ENCODE assay signal across 26 cellular contexts in the genomic region with DNA sequence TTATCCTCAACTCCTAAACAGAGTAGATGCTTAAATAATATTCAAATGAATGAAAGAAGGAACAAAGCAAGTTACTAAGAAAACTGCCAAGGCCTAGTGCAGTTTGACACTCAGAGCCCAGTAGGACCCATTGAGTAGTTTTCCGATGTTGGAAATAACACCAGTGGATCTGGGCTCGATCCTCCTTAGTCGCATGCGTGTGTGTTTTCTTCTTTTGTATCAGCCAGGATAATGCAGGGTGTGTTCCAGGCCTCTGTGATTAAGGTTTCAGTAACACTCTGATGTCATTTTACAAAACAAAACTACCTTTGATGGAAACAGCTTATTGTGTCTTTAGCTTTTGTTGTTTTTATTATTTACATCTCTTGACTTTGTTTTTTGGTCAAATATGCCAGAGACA. TPM values are rescaled to one million over a fixed set of nuclear protein-coding genes. Genes with fewer than 3 reads are reported as not detected.
DNase-seq lines count a peak whose midpoint lies in the region; ATAC-seq and TF ChIP-seq lines count a peak whose summit lies in the region.
"Had no signal": no experiment of that assay in that cellular context is flagged by ENCODE, and none has a peak within 500 bp of the region (broad histone marks: within the 10 kb centered on the region; RNA-seq: fewer than 3 reads in every experiment).

No MANE protein-coding gene starts in this region.

- TF ChIP-seq CTCF in glutamatergic neuron (IDR thresholded peaks at IDR 0.05; ENCODE audit: partially characterized antibody, unreplicated experiment) = no peak

- peak overlapping the region; percentile 72 for H3K27ac ChIP-seq in CD4-positive, CD25-positive, alpha-beta regulatory T cell (ENCODE audit: insufficient read depth, low read length, poor library complexity, severe bottlenecking)
- no peak overlapping the region for H3K27ac ChIP-seq in CD8-positive, alpha-beta memory T cell (ENCODE audit: low read depth, low read length)
- H3K27ac ChIP-seq: adrenal gland, brain microvascular endothelial cell, C4-2B, GM23248, left ventricle myocardium inferior, thoracic aorta, vagina had no signal

- no peaks in the 10 kb centered on the region for H3K9me3 ChIP-seq in CD4-positive, CD25-positive, alpha-beta regulatory T cell (ENCODE audit: control insufficient read depth in 2 of 2, low read length in 2 of 2)
- no peaks in the 10 kb centered on the region for H3K9me3 ChIP-seq in CD8-positive, alpha-beta memory T cell (ENCODE audit: low read length)
- H3K9me3 ChIP-seq: adrenal gland, esophagus squamous epithelium, left ventricle myocardium inferior, spleen, thoracic aorta, vagina had no signal

- H3K4me3 Mint-ChIP-seq in CD4-positive, CD25-positive, alpha-beta regulatory T cell = peak overlapping the region in 1 of 4 donors; percentile 76
- peak overlapping the region in 1 of 7 donors; percentile 43 for H3K4me3 Mint-ChIP-seq in CD8-positive, alpha-beta memory T cell
- H3K4me3 Mint-ChIP-seq in activated T-helper 17 cell treated with anti-CD3 and anti-CD28 coated beads, Interleukin-2, amount 50 U/mL, for 72 hours = peak overlapping the region; percentile 74
- no peak overlapping the region for H3K4me3 Mint-ChIP-seq in glutamatergic neuron (ENCODE audit: unreplicated experiment)
- H3K4me3 Mint-ChIP-seq: naive B cell had no signal

- peaks cover 21% of the 10 kb centered on the region for H3K4me1 ChIP-seq in CD4-positive, CD25-positive, alpha-beta regulatory T cell (ENCODE audit: control insufficient read depth, insufficient read depth, low read length, poor library complexity, severe bottlenecking)
- peaks cover 19% of the 10 kb centered on the region for H3K4me1 ChIP-seq in CD8-positive, alpha-beta memory T cell (ENCODE audit: insufficient read depth, low read length)

- peak overlapping the region; percentile 35 to 96 (median 94) for H3K27ac Mint-ChIP-seq in CD4-positive, CD25-positive, alpha-beta regulatory T cell
- H3K27ac Mint-ChIP-seq in CD8-positive, alpha-beta memory T cell = peak overlapping the region in 7 of 8 donors; percentile 36 to 89 (median 62)
- peak overlapping the region; percentile 86 for H3K27ac Mint-ChIP-seq in activated T-helper 17 cell treated with anti-CD3 and anti-CD28 coated beads, Interleukin-2, amount 50 U/mL, for 72 hours
- H3K27ac Mint-ChIP-seq in glutamatergic neuron (ENCODE audit: unreplicated experiment) = peak overlapping the region; percentile 97

- H3K27me3 Mint-ChIP-seq in CD4-positive, CD25-positive, alpha-beta regulatory T cell = no peaks in the 10 kb centered on the region
- no peaks in the 10 kb centered on the region for H3K27me3 Mint-ChIP-seq in CD8-positive, alpha-beta memory T cell
- no peaks in the 10 kb centered on the region for H3K27me3 Mint-ChIP-seq in activated T-helper 17 cell treated with anti-CD3 and anti-CD28 coated beads, Interleukin-2, amount 50 U/mL, for 72 hours
- peaks cover 12% of the 10 kb centered on the region for H3K27me3 Mint-ChIP-seq in glutamatergic neuron (ENCODE audit: unreplicated experiment)
- H3K27me3 Mint-ChIP-seq: IgD-negative memory B cell, naive B cell had no signal

- no peak for ATAC-seq in CD4-positive, CD25-positive, alpha-beta regulatory T cell (ENCODE audit: low read depth in 2 of 2)
- peak; percentile 77 for ATAC-seq in activated T-helper 17 cell treated with anti-CD3 and anti-CD28 coated beads, Interleukin-2, amount 50 U/mL, for 72 hours (replicated peaks)
- no peak for ATAC-seq in HG03457 (IDR thresholded peaks at IDR 0.05; ENCODE audit: unreplicated experiment)

- H3K36me3 ChIP-seq in CD4-positive, CD25-positive, alpha-beta regulatory T cell (ENCODE audit: control insufficient read depth, insufficient read depth, low read length) = no peaks in the 10 kb centered on the region
- H3K36me3 ChIP-seq in CD8-positive, alpha-beta memory T cell (ENCODE audit: insufficient read depth, low read length) = no peaks in the 10 kb centered on the region
- H3K36me3 ChIP-seq: adrenal gland, esophagus squamous epithelium, left ventricle myocardium inferior, spleen, thoracic aorta, vagina had no signal

- H3K4me1 Mint-ChIP-seq in CD4-positive, CD25-positive, alpha-beta regulatory T cell = peaks cover 20 to 60% (median 41%) of the 10 kb centered on the region in 4 donors
- H3K4me1 Mint-ChIP-seq in CD8-positive, alpha-beta memory T cell = peaks cover 38 to 68% (median 48%) of the 10 kb centered on the region in 3 donors
- peaks cover 39% of the 10 kb centered on the region for H3K4me1 Mint-ChIP-seq in activated T-helper 17 cell treated with anti-CD3 and anti-CD28 coated beads, Interleukin-2, amount 50 U/mL, for 72 hours
- H3K4me1 Mint-ChIP-seq in glutamatergic neuron (ENCODE audit: low read depth, unreplicated experiment) = peaks cover 57% of the 10 kb centered on the region

- peak overlapping the region; percentile 42 for H3K4me3 ChIP-seq in CD4-positive, CD25-positive, alpha-beta regulatory T cell (ENCODE audit: low read depth, low read length)
- H3K4me3 ChIP-seq in CD8-positive, alpha-beta memory T cell (ENCODE audit: low read length) = no peak overlapping the region
- H3K4me3 ChIP-seq: adrenal gland, esophagus squamous epithelium, GM23248, left ventricle myocardium inferior, spleen, thoracic aorta, vagina had no signal

- POLR2A ChIA-PET in CD8-positive, alpha-beta memory T cell (lab: Charles Lee) = interaction anchor here (0.5 to 1.1 kb wide), 2 partner anchors 11 to 23 kb away, joined by 4 read pairs; no protein-coding TSS in a partner anchor

- H3K9me3 Mint-ChIP-seq in CD4-positive, CD25-positive, alpha-beta regulatory T cell = no peaks in the 10 kb centered on the region
- H3K9me3 Mint-ChIP-seq in CD8-positive, alpha-beta memory T cell = no peaks in the 10 kb centered on the region
- no peaks in the 10 kb centered on the region for H3K9me3 Mint-ChIP-seq in activated T-helper 17 cell treated with anti-CD3 and anti-CD28 coated beads, Interleukin-2, amount 50 U/mL, for 72 hours
- peaks cover 16% of the 10 kb centered on the region for H3K9me3 Mint-ChIP-seq in glutamatergic neuron (ENCODE audit: unreplicated experiment)
- H3K9me3 Mint-ChIP-seq: IgD-negative memory B cell, naive B cell had no signal

- TF ChIP-seq POLR2A in erythroblast (IDR thresholded peaks at IDR 0.05; ENCODE audit: low read length) = no peak

- peak in 1 of 3 donors; percentile 15 for DNase-seq in CD4-positive, CD25-positive, alpha-beta regulatory T cell
- no peak for DNase-seq in CD8-positive, alpha-beta memory T cell
- DNase-seq in glutamatergic neuron (no peak), erythroblast (lab: John Stamatoyannopoulos, UW) (no peak)
- DNase-seq in activated CD4-positive, CD25-positive, alpha-beta regulatory T cell (lab: John Stamatoyannopoulos, UW) = no peak
- DNase-seq: adrenal gland; brain microvascular endothelial cell; DMS 273 treated with DMSO at 0.1 percent for 48 hours; esophagus squamous epithelium; GM23248; hippocampal formation; left ventricle myocardium inferior; naive B cell; NCI-H1105; NCI-H2029 treated with DMSO at 0.1 percent for 48 hours; NCI-H2227 treated with DMSO at 0.1 percent for 48 hours; retina; RPMI8226; stimulated activated CD4-positive, alpha-beta T cell treated with anti-CD3 and anti-CD28 coated beads, Interleukin-2, amount 100 ng/mL, for 48 hours had no signal

- peaks cover 4% of the 10 kb centered on the region for H3K36me3 Mint-ChIP-seq in CD4-positive, CD25-positive, alpha-beta regulatory T cell
- H3K36me3 Mint-ChIP-seq in CD8-positive, alpha-beta memory T cell = peaks cover 0 to 4% (median 0%) of the 10 kb centered on the region in 3 donors
- peaks cover 8% of the 10 kb centered on the region for H3K36me3 Mint-ChIP-seq in activated T-helper 17 cell treated with anti-CD3 and anti-CD28 coated beads, Interleukin-2, amount 50 U/mL, for 72 hours (ENCODE audit: low read depth)
- no peaks in the 10 kb centered on the region for H3K36me3 Mint-ChIP-seq in glutamatergic neuron (ENCODE audit: unreplicated experiment)
- H3K36me3 Mint-ChIP-seq: naive B cell had no signal

- H3K27me3 ChIP-seq in CD4-positive, CD25-positive, alpha-beta regulatory T cell (ENCODE audit: control insufficient read depth, insufficient read depth, low read length) = no peaks in the 10 kb centered on the region
- no peaks in the 10 kb centered on the region for H3K27me3 ChIP-seq in CD8-positive, alpha-beta memory T cell (ENCODE audit: insufficient read depth, low read length, poor library complexity, severe bottlenecking)
- H3K27me3 ChIP-seq: adrenal gland, brain microvascular endothelial cell, esophagus squamous epithelium, spleen, vagina had no signal

- CTCF ChIA-PET in CD8-positive, alpha-beta memory T cell (lab: Charles Lee) = interaction anchor here (0.7 to 1.6 kb wide), 5 partner anchors 9 to 119 kb away, joined by 3 to 6 read pairs (median 4); no protein-coding TSS in a partner anchor

RNA-seq across cellular contexts. Expression of gene KSR1, which starts 24.5 kb away (rescaled TPM):
- total RNA-seq in CD4-positive, CD25-positive, alpha-beta regulatory T cell = 69.5 TPM
- 1 to 10 TPM; 1.2 to 3.1 (median 1.5) TPM for polyA plus RNA-seq in CD4-positive, CD25-positive, alpha-beta regulatory T cell
- total RNA-seq in CD8-positive, alpha-beta memory T cell = 10 to 100 TPM; 26.3 to 26.9 TPM
- polyA plus RNA-seq in CD8-positive, alpha-beta memory T cell = 2.9 TPM
- total RNA-seq in activated T-helper 17 cell treated with anti-CD3 and anti-CD28 coated beads, Interleukin-2, amount 50 U/mL, for 72 hours = 10 to 100 TPM; 46.1 to 52.6 TPM
- 203 TPM for total RNA-seq in glutamatergic neuron (ENCODE audit: unreplicated experiment)
